1 cellular context compared by ENCODE assay signal in genomic region chr20:6613280-6613861, GRCh38.
TF ChIP-seq lines count a peak whose summit lies in the region.

No MANE protein-coding gene starts in this region.

TF ChIP-seq in GM12878, 131 proteins besides CTCF, POLR2A, EP300 and RAD21 (continued from another document):
- TF ChIP-seq HSF1 (IDR thresholded peaks at IDR 0.05; ENCODE audit: low read depth, low read length), result no peak
- no peak for TF ChIP-seq HCFC1 (IDR thresholded peaks at IDR 0.05; ENCODE audit: low read length)
- TF ChIP-seq E4F1 (IDR thresholded peaks at IDR 0.05; ENCODE audit: borderline replicate concordance, partially characterized antibody), result no peak
- no peak for TF ChIP-seq CHD2 (IDR thresholded peaks at IDR 0.05; ENCODE audit: borderline replicate concordance, low read depth, low read length)
